In genomic region chr5:95961617-95962474, GRCh38 we compare ENCODE assay signal across 8 cellular contexts. TPM values are rescaled to one million over a fixed set of nuclear protein-coding genes. Genes with fewer than 3 reads are reported as not detected.
DNase-seq lines count a peak whose midpoint lies in the region; ATAC-seq and TF ChIP-seq lines count a peak whose summit lies in the region.

Gene ELL2 (minus strand): TSS chr5:95961851. CDS start chr5:95961721, 130 bp downstream.

- H3K4ac ChIP-seq in H9 (ENCODE audit: low read depth, low read length) (no peak within 1 kb of the TSS; the same call in 1 of the 2 replicates), neuronal stem cell (ENCODE audit: low read length) (peak within 1 kb of the TSS; percentile 85)

- no peaks in the 10 kb centered on the region; the same call in 1 of the 2 replicates for H3K79me2 ChIP-seq in H9 (ENCODE audit: insufficient read depth, low read length)
- peaks cover 48% of the 10 kb centered on the region for H3K79me2 ChIP-seq in SK-N-SH (ENCODE audit: insufficient read depth)

- H3K9ac ChIP-seq in H9 (ENCODE audit: extremely low read depth, insufficient read length, low read length) = peak within 1 kb of the TSS; percentile 78
- peak within 1 kb of the TSS; percentile 95 for H3K9ac ChIP-seq in SK-N-SH
- peak within 1 kb of the TSS; percentile 93 for H3K9ac ChIP-seq in neuronal stem cell (ENCODE audit: low read depth, low read length, poor library complexity)
- peak within 1 kb of the TSS; percentile 77 to 98 (median 97) for H3K9ac ChIP-seq in subcutaneous abdominal adipose tissue (ENCODE audit: low read length in 5 of 5)

- TF ChIP-seq EP300 in SK-N-SH (IDR thresholded peaks at IDR 0.05; ENCODE audit: borderline replicate concordance in 1 of 2, low read depth in 1 of 2, low read length in 1 of 2) (no peak), gastroesophageal sphincter (IDR thresholded peaks at IDR 0.05) (peak; percentile 99)

- H3K4me1 ChIP-seq in H9 (ENCODE audit: insufficient read depth, low read length) (peaks cover 14% of the 10 kb centered on the region; the same call in 1 of the 2 replicates), SK-N-SH (ENCODE audit: control insufficient read depth in 1 of 2, insufficient read depth in 2 of 2, low read depth in 1 of 2, low read length in 1 of 2) (peaks cover 0 to 19% of the 10 kb centered on the region in 2 experiments; a peak in 3 of 4 replicates), gastroesophageal sphincter (peaks cover 2 to 40% (median 5%) of the 10 kb centered on the region in 3 donors), neuronal stem cell (ENCODE audit: control insufficient read depth in 2 of 2, insufficient read depth in 1 of 2, low read depth in 1 of 2, low read length in 2 of 2) (peaks cover 13 to 22% of the 10 kb centered on the region in 2 donors), subcutaneous abdominal adipose tissue (ENCODE audit: control insufficient read depth in 5 of 5, insufficient read depth in 5 of 5, low read length in 5 of 5) (peaks cover 5 to 43% (median 28%) of the 10 kb centered on the region in 5 donors)

- H2BK5ac ChIP-seq in H9 (ENCODE audit: insufficient read length, low read length) = peak within 1 kb of the TSS; percentile 26
- H2BK5ac ChIP-seq in neuronal stem cell (ENCODE audit: low read length) = no peak within 1 kb of the TSS

- H3K27me3 Mint-ChIP-seq in H9 (ENCODE audit: low read depth) = peaks cover 17% of the 10 kb centered on the region

- peaks cover 44% of the 10 kb centered on the region for H3K36me3 ChIP-seq in MG63
- no peaks in the 10 kb centered on the region for H3K36me3 ChIP-seq in SK-N-SH (replicated peaks in 1 of 2; ENCODE audit: control insufficient read depth in 1 of 2, insufficient read depth in 2 of 2, low read length in 1 of 2)
- H3K36me3 ChIP-seq in gastroesophageal sphincter = no peaks in the 10 kb centered on the region
- H3K36me3 ChIP-seq in neuronal stem cell (replicated peaks in 1 of 2; ENCODE audit: control insufficient read depth in 2 of 2, insufficient read depth in 2 of 2, low read length in 2 of 2) = no peaks in the 10 kb centered on the region
- no peaks in the 10 kb centered on the region for H3K36me3 ChIP-seq in subcutaneous abdominal adipose tissue (ENCODE audit: control insufficient read depth in 5 of 5, insufficient read depth in 5 of 5, low read length in 5 of 5)

- peak; percentile 93 to 98 for TF ChIP-seq POLR2A in gastroesophageal sphincter (IDR thresholded peaks at IDR 0.05)

- peak within 1 kb of the TSS; percentile 92 for H3K18ac ChIP-seq in H9 (ENCODE audit: insufficient read length, low read depth, low read length)
- peak within 1 kb of the TSS; percentile 97 for H3K18ac ChIP-seq in neuronal stem cell (ENCODE audit: low read length)

- H4K5ac ChIP-seq in H9 (ENCODE audit: insufficient read length, low read depth, low read length) = no peak within 1 kb of the TSS

- peaks cover 13% of the 10 kb centered on the region for H3F3A ChIP-seq in SK-N-SH (replicated peaks; ENCODE audit: insufficient read depth)

- no CpG with 5 or more reads among the region's 63 CpGs for WGBS in H9 (ENCODE audit: extremely low coverage, insufficient read length, low lambda C conversion rate)
- 13% methylated on average over 32 of the region's 63 CpGs for WGBS in SK-N-SH (ENCODE audit: low lambda C conversion rate)
- 0% methylated on average over 1 of the region's 63 CpGs; no CpG with 5 or more reads in 1 of the 2 donors for WGBS in gastroesophageal sphincter (ENCODE audit: low coverage in 1 of 2), 2 donors
- no CpG with 5 or more reads among the region's 63 CpGs for WGBS in neuronal stem cell (ENCODE audit: extremely low coverage in 2 of 2, insufficient read length in 2 of 2, insufficient replicate concordance in 1 of 2), 2 donors

- H2BK120ac ChIP-seq in H9 (ENCODE audit: low read depth, low read length, poor library complexity, severe bottlenecking) = peak within 1 kb of the TSS; percentile 78
- peak within 1 kb of the TSS; percentile 66 for H2BK120ac ChIP-seq in neuronal stem cell (ENCODE audit: low read depth, low read length)

- H4K91ac ChIP-seq in H9 (ENCODE audit: insufficient read length, low read depth, low read length) (no peak within 1 kb of the TSS), neuronal stem cell (ENCODE audit: low read depth, low read length, poor library complexity) (no peak within 1 kb of the TSS)

- peak within 1 kb of the TSS; percentile 93 for H3K4me2 ChIP-seq in H9 (ENCODE audit: insufficient read depth, insufficient read length, low read length)
- H3K4me2 ChIP-seq in SK-N-SH = peak within 1 kb of the TSS; percentile 82
- H3K4me2 ChIP-seq in neuronal stem cell (ENCODE audit: insufficient read depth, low read length, poor library complexity, severe bottlenecking) = peak within 1 kb of the TSS; percentile 84

- H2AK5ac ChIP-seq in H9 (ENCODE audit: insufficient read length, low read length) = no peak within 1 kb of the TSS
- peak within 1 kb of the TSS; percentile 47 for H2AK5ac ChIP-seq in neuronal stem cell (ENCODE audit: low read depth, low read length)

- H3T11ph ChIP-seq in H9 (ENCODE audit: low read length) = peak within 1 kb of the TSS; percentile 43

- TF ChIP-seq CTCF in H9 (conservative IDR thresholded peaks at IDR 0.05) = no peak
- no peak for TF ChIP-seq CTCF in SK-N-SH (IDR thresholded peaks at IDR 0.05)
- no peak for TF ChIP-seq CTCF in gastroesophageal sphincter (IDR thresholded peaks at IDR 0.05)

- no peaks in the 10 kb centered on the region for H3K36me3 Mint-ChIP-seq in H9 (ENCODE audit: insufficient read depth in 1 of 3, low read depth in 3 of 3)

- H4K20me1 ChIP-seq in H9 (ENCODE audit: control insufficient read depth, insufficient read depth, insufficient read length) (peaks cover 3% of the 10 kb centered on the region), SK-N-SH (ENCODE audit: insufficient read depth) (peaks cover 30% of the 10 kb centered on the region)

- no peak within 1 kb of the TSS for H2BK20ac ChIP-seq in H9 (ENCODE audit: low read depth, low read length, poor library complexity, severe bottlenecking)

- peaks cover 52% of the 10 kb centered on the region in 2 experiments for H3K4me1 Mint-ChIP-seq in H9

- H2BK15ac ChIP-seq in H9 (ENCODE audit: low read depth, low read length) (no peak within 1 kb of the TSS), neuronal stem cell (ENCODE audit: low read length) (peak within 1 kb of the TSS; percentile 68)

- H3K27me3 ChIP-seq in H9 (ENCODE audit: insufficient read depth, low read length) (peaks cover 5% of the 10 kb centered on the region; the same call in 1 of the 2 replicates), MG63 (no peaks in the 10 kb centered on the region), SK-N-SH (ENCODE audit: insufficient read depth) (no peaks in the 10 kb centered on the region), gastroesophageal sphincter (no peaks in the 10 kb centered on the region), neuronal stem cell (ENCODE audit: control insufficient read depth in 3 of 3, insufficient read depth in 3 of 3, low read depth in 1 of 3, low read length in 3 of 3) (peaks cover 0 to 6% (median 0%) of the 10 kb centered on the region in 3 experiments), subcutaneous abdominal adipose tissue (ENCODE audit: control insufficient read depth in 5 of 5, insufficient read depth in 4 of 5, low read length in 5 of 5) (no peaks in the 10 kb centered on the region)

- H3K27ac Mint-ChIP-seq in H9 = peak within 1 kb of the TSS; percentile 96 to 100 (median 97)

- H3K56ac ChIP-seq in H9 (ENCODE audit: insufficient read length, low read depth, low read length) = no peak within 1 kb of the TSS

- no peak within 1 kb of the TSS for H2AFZ ChIP-seq in H9 (ENCODE audit: low read length)
- peak within 1 kb of the TSS; percentile 68 for H2AFZ ChIP-seq in SK-N-SH (ENCODE audit: low read depth)
- peak within 1 kb of the TSS; percentile 96 for H2AFZ ChIP-seq in neuronal stem cell (ENCODE audit: low read length)

- H3K23ac ChIP-seq in H9 (ENCODE audit: insufficient read length, low read depth, low read length) (no peak within 1 kb of the TSS), neuronal stem cell (ENCODE audit: low read depth, low read length, poor library complexity) (peak within 1 kb of the TSS; percentile 82)

- TF ChIP-seq RAD21 in SK-N-SH (IDR thresholded peaks at IDR 0.05; ENCODE audit: low read length) = no peak

- H2BK12ac ChIP-seq in H9 (ENCODE audit: insufficient read length, low read depth, low read length) (peak within 1 kb of the TSS; percentile 26), neuronal stem cell (ENCODE audit: low read length) (no peak within 1 kb of the TSS)

- POLR2A ChIA-PET in SK-N-SH (lab: Yijun Ruan, JAX) = interaction anchor here (0.6 kb wide), 1 partner anchor 16 kb away, joined by 3 read pairs; no protein-coding TSS in a partner anchor

- peak within 1 kb of the TSS; percentile 90 to 96 for H3K4me3 Mint-ChIP-seq in H9

- H4K8ac ChIP-seq in H9 (replicated peaks; ENCODE audit: insufficient read length, low read depth, low read length) = no peak within 1 kb of the TSS
- peak within 1 kb of the TSS; percentile 23 for H4K8ac ChIP-seq in neuronal stem cell (ENCODE audit: low read depth, low read length)

- ATAC-seq in gastroesophageal sphincter = peak; percentile 94

- CTCF ChIA-PET in SK-N-SH (lab: Yijun Ruan, JAX) = interaction anchor here (0.7 to 1.9 kb wide), 23 partner anchors 9 to 640 kb away, joined by 3 to 8 read pairs (median 4); no protein-coding TSS in a partner anchor

- no peaks in the 10 kb centered on the region for H3K9me3 Mint-ChIP-seq in H9

- H3K14ac ChIP-seq in H9 (ENCODE audit: insufficient read depth, low read length) (peak within 1 kb of the TSS; percentile 90), neuronal stem cell (ENCODE audit: low read length) (peak within 1 kb of the TSS; percentile 78)

- no peaks in the 10 kb centered on the region for H3K79me1 ChIP-seq in H9 (ENCODE audit: insufficient read depth, low read depth, low read length, poor library complexity, severe bottlenecking)
- peaks cover 10% of the 10 kb centered on the region for H3K79me1 ChIP-seq in neuronal stem cell (ENCODE audit: low read depth, low read length)

- H3K9me2 ChIP-seq in SK-N-SH = no peaks in the 10 kb centered on the region

- peak within 1 kb of the TSS; percentile 82 for H3K27ac ChIP-seq in H9 (ENCODE audit: insufficient read length, low read depth, low read length)
- peak within 1 kb of the TSS; percentile 34 to 84; a peak in 3 of 4 replicates for H3K27ac ChIP-seq in SK-N-SH (ENCODE audit: low read depth in 2 of 2, low read length in 1 of 2)
- peak within 1 kb of the TSS; percentile 84 to 99 (median 98) for H3K27ac ChIP-seq in gastroesophageal sphincter
- H3K27ac ChIP-seq in neuronal stem cell (replicated peaks; ENCODE audit: low read length) = peak within 1 kb of the TSS; percentile 36
- peak within 1 kb of the TSS; percentile 93 for H3K27ac ChIP-seq in subcutaneous abdominal adipose tissue (ENCODE audit: low read depth, low read length)

- peaks cover 15% of the 10 kb centered on the region for H3K23me2 ChIP-seq in H9 (ENCODE audit: insufficient read length, low read depth, low read length, poor library complexity, severe bottlenecking)

- H3K4me3 ChIP-seq in MG63 (peak within 1 kb of the TSS; percentile 91), SK-N-SH (ENCODE audit: low read depth in 2 of 2, low read length in 1 of 2) (peak within 1 kb of the TSS; percentile 85 to 87), gastroesophageal sphincter (peak within 1 kb of the TSS; percentile 78 to 95), neuronal stem cell (ENCODE audit: low read length in 2 of 2) (peak within 1 kb of the TSS; percentile 75 to 92), subcutaneous abdominal adipose tissue (ENCODE audit: low read depth in 1 of 5, low read length in 5 of 5) (peak within 1 kb of the TSS; percentile 86 to 100 (median 97))

- H3K9me3 ChIP-seq in H9 (ENCODE audit: control insufficient read depth, low read depth, low read length) (no peaks in the 10 kb centered on the region), MG63 (no peaks in the 10 kb centered on the region), SK-N-SH (no peaks in the 10 kb centered on the region), gastroesophageal sphincter (no peaks in the 10 kb centered on the region), neuronal stem cell (replicated peaks in 1 of 2; ENCODE audit: control insufficient read depth in 2 of 2, insufficient read depth in 1 of 2, low read depth in 1 of 2, low read length in 2 of 2) (no peaks in the 10 kb centered on the region), subcutaneous abdominal adipose tissue (ENCODE audit: control insufficient read depth in 5 of 5, low read length in 5 of 5) (no peaks in the 10 kb centered on the region)

- DNase-seq in GDM1 (lab: John Stamatoyannopoulos, UW) (peak; percentile 85), H9 (peak; percentile 100), MG63 (peak; percentile 100), SK-N-SH (peak; percentile 91), neuronal stem cell (ENCODE audit: low spot score) (peak; percentile 94)
- DNase-seq in activated naive CD4-positive, alpha-beta T cell treated with anti-CD3 and anti-CD28 coated beads, Interleukin-2, amount 50 U/mL, for 16 hours = peak; percentile 96

RNA-seq across cellular contexts. Expression of gene ELL2, which starts in this region (rescaled TPM):
- total RNA-seq in H9 (2021) = 27.5 and 27.7 TPM in 2 replicates
- total RNA-seq in MG63 (2014; rRNA removed; shearing (Covaris generic); ENCODE audit: low replicate concordance) = 126 and 148 TPM in 2 replicates
- polyA plus RNA-seq in SK-N-SH (2012; rRNA removed) = 18.4 and 27.4 TPM in 2 replicates
- 22.3 and 24.9 TPM in 2 replicates for polyA plus RNA-seq in SK-N-SH (2012; cell fraction: cytosol; rRNA removed)
- 25.1 and 49.5 TPM in 2 replicates for polyA plus RNA-seq in SK-N-SH (2012; cell fraction: nucleus; rRNA removed)
- 100 to 1,000 TPM in 1 of 4 donors, 10 to 100 TPM in 3; 38.4 to 117 (median 59.3) TPM for total RNA-seq in gastroesophageal sphincter
- polyA plus RNA-seq in neuronal stem cell (2013, experiment 1 of 2) = 5.8 TPM
- polyA plus RNA-seq in neuronal stem cell (2013, experiment 2 of 2) = 6.5 TPM

Comparison
In these comparisons a context has a peak if more than half of its experiments do, and no peak if none do; other contexts are left out.
1. Peak in every context shown above with its lines: DNase-seq, ATAC-seq, H3K4me3 ChIP-seq and H3K27ac ChIP-seq.
2. H3K27ac ChIP-seq: peak in every context shown above with its lines; median percentile 98 in gastroesophageal sphincter; 93 in subcutaneous abdominal adipose tissue; 82 in H9; 59 in SK-N-SH; 36 in neuronal stem cell.